Comparison of ENCODE assay signal across 8 cellular contexts in the genomic region with DNA sequence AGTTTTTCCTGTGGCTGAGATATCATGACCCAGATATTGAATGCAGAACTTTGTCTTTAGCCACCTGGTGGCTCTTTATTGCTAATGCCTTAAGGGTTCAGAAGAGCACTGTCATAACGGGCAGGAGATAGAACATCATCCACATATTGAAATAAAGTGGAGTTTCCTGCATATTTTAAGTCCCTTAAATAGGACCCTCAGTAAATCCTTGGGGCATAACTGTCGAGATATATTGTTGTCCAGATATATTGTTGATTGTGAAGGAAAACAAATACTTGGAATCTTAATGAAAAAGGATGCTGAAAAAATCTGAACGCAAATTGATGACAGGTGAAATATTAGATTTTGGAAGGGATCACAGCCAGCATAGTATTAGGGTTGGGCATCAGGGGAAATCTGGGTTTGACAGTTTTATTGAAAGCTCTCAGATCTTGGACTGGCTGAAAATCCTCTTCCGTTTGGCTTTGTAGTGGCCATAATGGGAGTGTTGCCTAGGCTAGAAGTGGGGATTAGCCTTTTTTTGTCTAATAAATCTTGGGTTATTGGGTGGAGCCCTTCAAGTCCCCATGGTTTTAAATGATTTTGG. TPM values are rescaled to one million over a fixed set of nuclear protein-coding genes. Genes with fewer than 3 reads are reported as not detected.
DNase-seq lines count a peak whose midpoint lies in the region; ATAC-seq and TF ChIP-seq lines count a peak whose summit lies in the region.

No MANE protein-coding gene starts in this region.

- H3K27ac ChIP-seq in 22Rv1 = no peak overlapping the region
- H3K27ac ChIP-seq in esophagus muscularis mucosa (replicated peaks in 1 of 4) = no peak overlapping the region

- intact Hi-C loops in esophagus muscularis mucosa (cut with DNase I) = loop anchor here (10.0 kb wide), 1 partner anchor 96 kb away; no protein-coding TSS in a partner anchor

- peak; percentile 94 for ATAC-seq in HG02610 (IDR thresholded peaks at IDR 0.05; ENCODE audit: unreplicated experiment)

- H3K9me3 ChIP-seq in esophagus muscularis mucosa = no peaks in the 10 kb centered on the region

- TF ChIP-seq EP300 in esophagus muscularis mucosa (IDR thresholded peaks at IDR 0.05) = no peak

- H3K4me3 ChIP-seq in esophagus muscularis mucosa = no peak overlapping the region

- peak; percentile 45 for TF ChIP-seq CTCF in 22Rv1 (IDR thresholded peaks at IDR 0.05)
- peak; percentile 58 for TF ChIP-seq CTCF in GM12872 (IDR thresholded peaks at IDR 0.05; ENCODE audit: insufficient read depth, low read depth, low read length)
- TF ChIP-seq CTCF in esophagus muscularis mucosa (IDR thresholded peaks at IDR 0.05) = peak; percentile 20 to 38 (median 25)

- no peak for TF ChIP-seq POLR2A in esophagus muscularis mucosa (IDR thresholded peaks at IDR 0.05; ENCODE audit: low read depth)

- H3K4me1 ChIP-seq in esophagus muscularis mucosa = no peaks in the 10 kb centered on the region

- H3K27me3 ChIP-seq in esophagus muscularis mucosa = peaks cover 0 to 100% (median 47%) of the 10 kb centered on the region in 4 donors

- H3K36me3 ChIP-seq in esophagus muscularis mucosa = no peaks in the 10 kb centered on the region

- WGBS in esophagus muscularis mucosa = 34% methylated on average over 4 of the region's 4 CpGs

- DNase-seq in NCI-H69 (lab: John Stamatoyannopoulos, UW) (peak; percentile 64), esophagus muscularis mucosa (ENCODE audit: extremely low spot score) (no peak), stromal cell of bone marrow (ENCODE audit: low read depth) (peak; percentile 31), putamen (ENCODE audit: low spot score) (no peak), iPS-NIHi7 (ENCODE audit: extremely low spot score) (no peak)

RNA-seq across cellular contexts. Expression of gene ZDBF2, which starts 13.9 kb away (rescaled TPM):
- total RNA-seq in esophagus muscularis mucosa = 10 to 100 TPM; 10.6 to 14.0 (median 12.1) TPM

Comparison
In these comparisons a context has a peak if more than half of its experiments do, and no peak if none do; other contexts are left out.
1. DNase-seq: peak in NCI-H69 (single experiment) and stromal cell of bone marrow (single experiment); none in esophagus muscularis mucosa (single experiment), putamen (single experiment) and iPS-NIHi7 (single experiment).
2. Peak in every context shown above with its lines, with median percentiles within 50 percentile points of each other: CTCF ChIP-seq.